In the genomic region with DNA sequence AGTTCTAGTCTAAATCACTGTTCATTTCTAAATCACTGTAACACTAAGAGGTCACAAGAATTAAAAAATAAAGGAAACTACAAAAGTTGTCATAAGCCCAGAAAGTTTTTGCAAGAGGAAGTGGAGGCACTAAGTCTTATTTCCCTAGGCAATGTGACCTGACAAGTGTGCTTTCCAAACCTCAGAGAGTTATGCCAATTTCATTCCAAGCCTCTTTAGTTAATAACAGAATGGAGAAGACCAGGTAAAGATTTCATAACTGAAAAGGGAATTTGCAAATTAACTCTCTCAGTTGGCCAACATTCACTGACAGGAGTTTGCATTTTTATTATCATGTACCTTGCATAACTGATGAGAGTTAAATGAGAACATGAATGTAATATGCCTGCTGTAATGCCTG, we compare ENCODE assay signal across 1 cellular context.
TF ChIP-seq lines count a peak whose summit lies in the region.

No MANE protein-coding gene starts in this region.

TF ChIP-seq in endothelial cell of umbilical vein, 7 proteins besides CTCF, POLR2A, EP300 and RAD21 (continued from another document):
- TF ChIP-seq, protein P1, sequence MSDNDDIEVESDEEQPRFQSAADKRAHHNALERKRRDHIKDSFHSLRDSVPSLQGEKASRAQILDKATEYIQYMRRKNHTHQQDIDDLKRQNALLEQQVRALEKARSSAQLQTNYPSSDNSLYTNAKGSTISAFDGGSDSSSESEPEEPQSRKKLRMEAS (IDR thresholded peaks at IDR 0.05; ENCODE audit: insufficient read depth, insufficient read length) = no peak
